19 cellular contexts compared by ENCODE assay signal in genomic region chr6:89667872-89668556, GRCh38. TPM values are rescaled to one million over a fixed set of nuclear protein-coding genes. Genes with fewer than 3 reads are reported as not detected.
DNase-seq lines count a peak whose midpoint lies in the region; ATAC-seq and TF ChIP-seq lines count a peak whose summit lies in the region.
"Had no signal": no experiment of that assay in that cellular context is flagged by ENCODE, and none has a peak within 500 bp of the region (broad histone marks: within the 10 kb centered on the region; RNA-seq: fewer than 3 reads in every experiment).

No MANE protein-coding gene starts in this region.

- peak overlapping the region; percentile 82 for H3K27ac ChIP-seq in GM23338 (ENCODE audit: low read depth)
- H3K27ac ChIP-seq in VCaP: peak overlapping the region; percentile 41
- no peak overlapping the region for H3K27ac ChIP-seq in MM.1S (ENCODE audit: low read length)
- H3K27ac ChIP-seq: lower lobe of right lung had no signal

- intact Hi-C loops in head of caudate nucleus (cut with DNase I): no loop called here

- H4K20me1 ChIP-seq in GM23338 (replicated peaks; ENCODE audit: insufficient read depth): no peaks in the 10 kb centered on the region
- no peaks in the 10 kb centered on the region for H4K20me1 ChIP-seq in MM.1S (ENCODE audit: insufficient read depth, low read length)

- peaks cover 7% of the 10 kb centered on the region for H3K27me3 Mint-ChIP-seq in GM23338 (ENCODE audit: insufficient read depth, low read depth, poor library complexity)
- no peaks in the 10 kb centered on the region for H3K27me3 Mint-ChIP-seq in nephron (ENCODE audit: low read depth)
- H3K27me3 Mint-ChIP-seq: activated CD4-positive, alpha-beta T cell treated with anti-CD3 and anti-CD28 coated beads, Interleukin-2, amount 10 ng/mL, durations not matched to agents 24 days and 14 days; activated naive CD8-positive, alpha-beta T cell treated with anti-CD3 and anti-CD28 coated beads, Interleukin-2, amount 10 ng/mL, durations not matched to agents 7 days and 5 days had no signal

- TF ChIP-seq CTCF in GM23338 (conservative IDR thresholded peaks at IDR 0.05; ENCODE audit: low read depth in 2 of 2) (no peak), VCaP (conservative IDR thresholded peaks at IDR 0.05) (no peak), fibroblast of mammary gland (conservative IDR thresholded peaks at IDR 0.05; ENCODE audit: control insufficient read depth, insufficient read depth, low read depth, low read length) (no peak), nephron (IDR thresholded peaks at IDR 0.05; ENCODE audit: unreplicated experiment in 3 of 3) (no peak), MM.1S (IDR thresholded peaks at IDR 0.05; ENCODE audit: low read length) (no peak)

- peak overlapping the region; percentile 91 for H3K27ac Mint-ChIP-seq in GM23338
- H3K27ac Mint-ChIP-seq in nephron: peak overlapping the region in 2 of 3 experiments; percentile 27 to 30
- H3K27ac Mint-ChIP-seq: activated CD4-positive, alpha-beta T cell treated with anti-CD3 and anti-CD28 coated beads, Interleukin-2, amount 10 ng/mL, durations not matched to agents 24 days and 14 days; activated naive CD8-positive, alpha-beta T cell treated with anti-CD3 and anti-CD28 coated beads, Interleukin-2, amount 10 ng/mL, durations not matched to agents 7 days and 5 days had no signal

- peak; percentile 87 for ATAC-seq in GM23338
- ATAC-seq: lower lobe of right lung had no signal

- H2AFZ ChIP-seq in GM23338: no peak overlapping the region
- H2AFZ ChIP-seq in MM.1S (ENCODE audit: low read length): no peak overlapping the region

- H3K36me3 Mint-ChIP-seq in GM23338 (ENCODE audit: low read depth): peaks cover 90% of the 10 kb centered on the region
- peaks cover 57% of the 10 kb centered on the region for H3K36me3 Mint-ChIP-seq in nephron (ENCODE audit: low read depth)

- H3K4me1 Mint-ChIP-seq in GM23338: peaks cover 32% of the 10 kb centered on the region
- H3K4me1 Mint-ChIP-seq in nephron: peaks cover 5% of the 10 kb centered on the region
- H3K4me1 Mint-ChIP-seq: activated CD4-positive, alpha-beta T cell treated with anti-CD3 and anti-CD28 coated beads, Interleukin-2, amount 10 ng/mL, durations not matched to agents 24 days and 14 days; activated naive CD8-positive, alpha-beta T cell treated with anti-CD3 and anti-CD28 coated beads, Interleukin-2, amount 10 ng/mL, durations not matched to agents 7 days and 5 days had no signal

- H3K4me3 ChIP-seq in GM23338: no peak overlapping the region
- no peak overlapping the region for H3K4me3 ChIP-seq in fibroblast of mammary gland (ENCODE audit: control insufficient read depth, low read depth, low read length)
- H3K4me3 ChIP-seq in MM.1S (ENCODE audit: low read length): no peak overlapping the region
- H3K4me3 ChIP-seq: lower lobe of right lung, right atrium auricular region had no signal

- peak overlapping the region; percentile 2 for H3K4me2 ChIP-seq in GM23338
- no peak overlapping the region for H3K4me2 ChIP-seq in MM.1S (ENCODE audit: low read depth, low read length)

- DNase-seq in GM23338 (ENCODE audit: low spot score) (peak; percentile 82), fibroblast of mammary gland (ENCODE audit: low read depth) (peak; percentile 6), superior temporal gyrus (ENCODE audit: extremely low spot score) (no peak), nucleus accumbens (lab: John Stamatoyannopoulos, UW) (no peak), MM.1S (no peak), head of caudate nucleus (no peak)
- DNase-seq: activated CD4-positive, alpha-beta T cell treated with anti-CD3 and anti-CD28 coated beads, Interleukin-2, amount 10 ng/mL, durations not matched to agents 24 days and 14 days; activated naive CD8-positive, alpha-beta T cell treated with anti-CD3 and anti-CD28 coated beads, Interleukin-2, amount 10 ng/mL, durations not matched to agents 7 days and 5 days; activated T-cell treated with anti-CD3 and anti-CD28 coated beads, Interleukin-2, amount 50 U/mL, for 1 hour; C1 segment of cervical spinal cord; DMS53; hippocampal formation; lower lobe of right lung; NCI-H1694 treated with DMSO at 0.1 percent for 48 hours; Right ventricle myocardium superior; T1000 had no signal

- H3F3A ChIP-seq in GM23338 (replicated peaks; ENCODE audit: low read depth): 0 out of 2 replicates have a peak, but pooled peaks cover 9% of the 10 kb centered on the region
- no peaks in the 10 kb centered on the region; the same call in 1 of the 2 replicates for H3F3A ChIP-seq in MM.1S (ENCODE audit: insufficient read depth, low read length)

- H3K27me3 ChIP-seq in GM23338 (ENCODE audit: insufficient read depth): no peaks in the 10 kb centered on the region
- no peaks in the 10 kb centered on the region for H3K27me3 ChIP-seq in MM.1S (replicated peaks; ENCODE audit: insufficient read depth, low read length)
- H3K27me3 ChIP-seq: right atrium auricular region had no signal

- H3K4me3 Mint-ChIP-seq in GM23338 (peak overlapping the region; percentile 39), nephron (no peak overlapping the region)
- H3K4me3 Mint-ChIP-seq: activated CD4-positive, alpha-beta T cell treated with anti-CD3 and anti-CD28 coated beads, Interleukin-2, amount 10 ng/mL, durations not matched to agents 24 days and 14 days; activated naive CD8-positive, alpha-beta T cell treated with anti-CD3 and anti-CD28 coated beads, Interleukin-2, amount 10 ng/mL, durations not matched to agents 7 days and 5 days had no signal

- H3K79me2 ChIP-seq in GM23338 (replicated peaks; ENCODE audit: insufficient read depth) (peaks cover 17% of the 10 kb centered on the region; the same call in 1 of the 2 replicates), MM.1S (ENCODE audit: low read length) (no peaks in the 10 kb centered on the region)

- H3K36me3 ChIP-seq in GM23338 (ENCODE audit: insufficient read depth) (peaks cover 69% of the 10 kb centered on the region), MM.1S (replicated peaks; ENCODE audit: insufficient read depth, low read length) (peaks cover 6% of the 10 kb centered on the region)

- H3K4me1 ChIP-seq in GM23338 (ENCODE audit: insufficient read depth) (peaks cover 25% of the 10 kb centered on the region), MM.1S (ENCODE audit: low read length) (no peaks in the 10 kb centered on the region)
- H3K4me1 ChIP-seq: lower lobe of right lung had no signal

- H3K9me3 Mint-ChIP-seq in GM23338 (no peaks in the 10 kb centered on the region), nephron (no peaks in the 10 kb centered on the region)
- H3K9me3 Mint-ChIP-seq: activated CD4-positive, alpha-beta T cell treated with anti-CD3 and anti-CD28 coated beads, Interleukin-2, amount 10 ng/mL, durations not matched to agents 24 days and 14 days; activated naive CD8-positive, alpha-beta T cell treated with anti-CD3 and anti-CD28 coated beads, Interleukin-2, amount 10 ng/mL, durations not matched to agents 7 days and 5 days had no signal

- no peaks in the 10 kb centered on the region for H3K9me3 ChIP-seq in MM.1S (replicated peaks; ENCODE audit: insufficient read depth, low read length)
- H3K9me3 ChIP-seq: lower lobe of right lung, right atrium auricular region had no signal

- H3K9ac ChIP-seq in MM.1S (ENCODE audit: low read length): no peak overlapping the region

- H3K9me2 ChIP-seq in GM23338 (ENCODE audit: insufficient read depth) (no peaks in the 10 kb centered on the region), MM.1S (replicated peaks; ENCODE audit: insufficient read depth, low read length) (no peaks in the 10 kb centered on the region)

TF ChIP-seq in GM23338, 12 proteins besides CTCF, POLR2A, EP300 and RAD21:
- no peak for TF ChIP-seq EZH2phosphoT487 (IDR thresholded peaks at IDR 0.05; ENCODE audit: unreplicated experiment)
- TF ChIP-seq NANOG (IDR thresholded peaks at IDR 0.05; ENCODE audit: borderline replicate concordance): peak; percentile 91
- no peak for TF ChIP-seq STAT1 (IDR thresholded peaks at IDR 0.05; ENCODE audit: unreplicated experiment)
- no peak for TF ChIP-seq CREB1 (CRISPR knock-in tag; IDR thresholded peaks at IDR 0.05; ENCODE audit: low read depth)

RNA-seq across cellular contexts. Expression of gene LYRM2, which starts 29.5 kb away (rescaled TPM):
- total RNA-seq in GM23338 (2014; rRNA removed; shearing (Covaris generic)): 13.0 and 20.3 TPM in 2 replicates
- 48.9 and 67.3 TPM in 2 replicates for polyA plus RNA-seq in GM23338 (2016; fragmentation: Nextera tagmentation; extraction: Ambion mirVana)

Comparison
In these comparisons a context has a peak if more than half of its experiments do, and no peak if none do; other contexts are left out.
1. DNase-seq: peak in GM23338 (single experiment) and fibroblast of mammary gland (single experiment); none in superior temporal gyrus (single experiment), nucleus accumbens (0 of 56), MM.1S (single experiment) and head of caudate nucleus (0 of 42).